In genomic region chr7:66883716-66884115, GRCh38 we compare ENCODE assay signal across 1 cellular context.
TF ChIP-seq lines count a peak whose summit lies in the region.

No MANE protein-coding gene starts in this region.

TF ChIP-seq in SK-N-SH treated with all-trans-retinoic acid at 6 μM for 48 hours, 23 proteins besides CTCF, POLR2A, EP300 and RAD21:
- TF ChIP-seq ISL1 (CRISPR knock-in tag; IDR thresholded peaks at IDR 0.05) (no peak), ZNF70 (CRISPR knock-in tag; IDR thresholded peaks at IDR 0.05) (no peak), CREB5 (CRISPR knock-in tag; IDR thresholded peaks at IDR 0.05; ENCODE audit: low read depth) (no peak), ZC3H10 (CRISPR knock-in tag; IDR thresholded peaks at IDR 0.05) (no peak), GLIS3 (CRISPR knock-in tag; IDR thresholded peaks at IDR 0.05) (no peak), ZFP30 (CRISPR knock-in tag; IDR thresholded peaks at IDR 0.05) (no peak), ZNF8 (CRISPR knock-in tag; IDR thresholded peaks at IDR 0.05) (no peak), SNAI2 (CRISPR knock-in tag; IDR thresholded peaks at IDR 0.05) (no peak)
- TF ChIP-seq, protein P1, sequence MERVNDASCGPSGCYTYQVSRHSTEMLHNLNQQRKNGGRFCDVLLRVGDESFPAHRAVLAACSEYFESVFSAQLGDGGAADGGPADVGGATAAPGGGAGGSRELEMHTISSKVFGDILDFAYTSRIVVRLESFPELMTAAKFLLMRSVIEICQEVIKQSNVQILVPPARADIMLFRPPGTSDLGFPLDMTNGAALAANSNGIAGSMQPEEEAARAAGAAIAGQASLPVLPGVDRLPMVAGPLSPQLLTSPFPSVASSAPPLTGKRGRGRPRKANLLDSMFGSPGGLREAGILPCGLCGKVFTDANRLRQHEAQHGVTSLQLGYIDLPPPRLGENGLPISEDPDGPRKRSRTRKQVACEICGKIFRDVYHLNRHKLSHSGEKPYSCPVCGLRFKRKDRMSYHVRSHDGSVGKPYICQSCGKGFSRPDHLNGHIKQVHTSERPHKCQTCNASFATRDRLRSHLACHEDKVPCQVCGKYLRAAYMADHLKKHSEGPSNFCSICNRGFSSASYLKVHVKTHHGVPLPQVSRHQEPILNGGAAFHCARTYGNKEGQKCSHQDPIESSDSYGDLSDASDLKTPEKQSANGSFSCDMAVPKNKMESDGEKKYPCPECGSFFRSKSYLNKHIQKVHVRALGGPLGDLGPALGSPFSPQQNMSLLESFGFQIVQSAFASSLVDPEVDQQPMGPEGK (CRISPR knock-in tag; IDR thresholded peaks at IDR 0.05; ENCODE audit: borderline replicate concordance), result no peak
TF ChIP-seq in SK-N-SH treated with all-trans-retinoic acid at 6 μM for 48 hours: peak in this region for 0.
